ENCODE assay signal across 8 cellular contexts in genomic region chr1:153945795-153946621, GRCh38. TPM values are rescaled to one million over a fixed set of nuclear protein-coding genes. Genes with fewer than 3 reads are reported as not detected.
A peak's percentile ranks its signal among the peaks of the same experiment; 100 is the strongest.
DNase-seq lines count a peak whose midpoint lies in the region; ATAC-seq and TF ChIP-seq lines count a peak whose summit lies in the region.

No MANE protein-coding gene starts in this region.

- CTCF ChIA-PET in activated naive CD4-positive, alpha-beta T cell treated with anti-CD3 and anti-CD28 coated beads for 36 hours (lab: Charles Lee): interaction anchor here (0.6 to 3.4 kb wide), 15 partner anchors 10 to 149 kb away, joined by 3 to 19 read pairs (median 5); partner anchors contain the start of genes CRTC2, GATAD2B, RAB13 and SLC39A1

- H3K27ac Mint-ChIP-seq in activated naive CD4-positive, alpha-beta T cell treated with anti-CD3 and anti-CD28 coated beads for 36 hours: peak overlapping the region; percentile 95

- TF ChIP-seq CTCF in ovary (IDR thresholded peaks at IDR 0.05): no peak
- TF ChIP-seq CTCF in tibial nerve (IDR thresholded peaks at IDR 0.05): no peak

- no peaks in the 10 kb centered on the region for H3K9me3 Mint-ChIP-seq in activated naive CD4-positive, alpha-beta T cell treated with anti-CD3 and anti-CD28 coated beads for 36 hours

- peak; percentile 57 for DNase-seq in COR-L47 (lab: John Stamatoyannopoulos, UW)
- peak; percentile 74 for DNase-seq in activated naive CD4-positive, alpha-beta T cell treated with anti-CD3 and anti-CD28 coated beads for 36 hours
- DNase-seq in glomerular visceral epithelial cell (ENCODE audit: extremely low spot score): peak; percentile 70
- peak; percentile 78 to 86 (median 82) for DNase-seq in ovary
- DNase-seq in tibial nerve (ENCODE audit: low spot score in 2 of 2): peak; percentile 72 to 78

- peak overlapping the region; percentile 95 to 97 for H3K27ac ChIP-seq in ovary
- H3K27ac ChIP-seq in tibial nerve: peak overlapping the region; percentile 91 to 99 (median 96)

- H3K9me3 ChIP-seq in ovary (no peaks in the 10 kb centered on the region), tibial nerve (no peaks in the 10 kb centered on the region)

- H3K4me1 Mint-ChIP-seq in activated naive CD4-positive, alpha-beta T cell treated with anti-CD3 and anti-CD28 coated beads for 36 hours (ENCODE audit: low read depth): peaks cover 21% of the 10 kb centered on the region

- H3K4me3 Mint-ChIP-seq in activated naive CD4-positive, alpha-beta T cell treated with anti-CD3 and anti-CD28 coated beads for 36 hours: peak overlapping the region; percentile 92

- intact Hi-C loops in activated naive CD4-positive, alpha-beta T cell treated with anti-CD3 and anti-CD28 coated beads for 36 hours (cut with micrococcal nuclease): loop anchor here (1.0 to 2.0 kb wide), 9 partner anchors 12 to 435 kb away; partner anchors contain the start of genes CRTC2, ILF2, RAB13 and RPS27
- intact Hi-C loops in ovary (cut with DNase I): loop anchor here in 3 of 4 donors (5.0 to 10.0 kb wide), 3 partner anchors 149 to 271 kb away; partner anchors contain the start of genes ILF2 (in 2 of the 3) and NPR1 (in 2 of the 3)

- H3K36me3 ChIP-seq in ovary (no peaks in the 10 kb centered on the region), tibial nerve (peaks cover 3 to 57% (median 14%) of the 10 kb centered on the region in 3 donors)

- peak overlapping the region; percentile 88 for H3K4me3 ChIP-seq in ovary
- H3K4me3 ChIP-seq in tibial nerve: peak overlapping the region; percentile 65 to 94 (median 82)

- 0 to 1% (median 1%) methylated on average over 53 to 89 of the region's 95 CpGs for WGBS in ovary, 3 donors
- 0% methylated on average over 1 to 23 of the region's 95 CpGs for WGBS in tibial nerve, 2 donors

- H3K27me3 ChIP-seq in ovary: no peaks in the 10 kb centered on the region
- H3K27me3 ChIP-seq in tibial nerve: no peaks in the 10 kb centered on the region

- H3K4me1 ChIP-seq in ovary (ENCODE audit: insufficient read depth) (peaks cover 7% of the 10 kb centered on the region), tibial nerve (peaks cover 0 to 29% (median 14%) of the 10 kb centered on the region in 4 donors)

- TF ChIP-seq EP300 in ovary (IDR thresholded peaks at IDR 0.05) (no peak), tibial nerve (IDR thresholded peaks at IDR 0.05) (peak; percentile 73 to 94)

- peaks cover 32% of the 10 kb centered on the region for H3K36me3 Mint-ChIP-seq in activated naive CD4-positive, alpha-beta T cell treated with anti-CD3 and anti-CD28 coated beads for 36 hours (ENCODE audit: low read depth)

- TF ChIP-seq POLR2A in Raji (IDR thresholded peaks at IDR 0.05; ENCODE audit: insufficient read depth, low read depth, low read length) (peak; percentile 74), ovary (IDR thresholded peaks at IDR 0.05) (peak; percentile 8), tibial nerve (IDR thresholded peaks at IDR 0.05) (peak in 1 of 2 donors; percentile 53)

- H3K27me3 Mint-ChIP-seq in activated naive CD4-positive, alpha-beta T cell treated with anti-CD3 and anti-CD28 coated beads for 36 hours (ENCODE audit: low read depth): no peaks in the 10 kb centered on the region

- peak; percentile 66 for ATAC-seq in GM19452 (IDR thresholded peaks at IDR 0.05; ENCODE audit: unreplicated experiment)
- ATAC-seq in HG03558 (IDR thresholded peaks at IDR 0.05; ENCODE audit: extremely low read depth, unreplicated experiment): peak; percentile 47

RNA-seq across cellular contexts. Expression of gene DENND4B, which starts 0.5 kb away (rescaled TPM):
- total RNA-seq in activated naive CD4-positive, alpha-beta T cell treated with anti-CD3 and anti-CD28 coated beads for 36 hours: 100 to 1,000 TPM; 124 to 130 TPM
- total RNA-seq in ovary: 10 to 100 TPM; 21.3 to 83.1 (median 57.3) TPM
- 10 to 100 TPM; 20.9 to 29.6 TPM for polyA plus RNA-seq in ovary
- total RNA-seq in tibial nerve: 10 to 100 TPM; 42.8 to 78.0 (median 56.7) TPM

RNA-seq across cellular contexts. Expression of gene CRTC2, which starts 12.4 kb away (rescaled TPM):
- total RNA-seq in activated naive CD4-positive, alpha-beta T cell treated with anti-CD3 and anti-CD28 coated beads for 36 hours: 10 to 100 TPM; 72.6 to 83.0 TPM
- 10 to 100 TPM; 19.2 to 52.5 (median 37.9) TPM for total RNA-seq in ovary
- 10 to 100 TPM; 20.3 to 44.6 TPM for polyA plus RNA-seq in ovary
- 10 to 100 TPM; 17.4 to 43.7 (median 23.4) TPM for total RNA-seq in tibial nerve

RNA-seq across cellular contexts. Expression of gene SLC39A1, which starts 17.3 kb away (rescaled TPM):
- 10 to 100 TPM; 51.0 to 52.1 TPM for total RNA-seq in activated naive CD4-positive, alpha-beta T cell treated with anti-CD3 and anti-CD28 coated beads for 36 hours
- total RNA-seq in ovary (10 to 100 TPM; 59.3 to 83.7 (median 67.2) TPM), tibial nerve (100 to 1,000 TPM in 1 of 4 donors, 10 to 100 TPM in 3; 81.0 to 157 (median 92.4) TPM)
- polyA plus RNA-seq in ovary: 100 to 1,000 TPM in 1 of 2 donors, 10 to 100 TPM in 1; 83.6 to 121 TPM

RNA-seq across cellular contexts. Expression of gene CREB3L4, which starts 21.7 kb away (rescaled TPM):
- 1 to 10 TPM; 5.6 to 7.4 TPM for total RNA-seq in activated naive CD4-positive, alpha-beta T cell treated with anti-CD3 and anti-CD28 coated beads for 36 hours
- total RNA-seq in ovary: 10 to 100 TPM; 10.5 to 24.9 (median 14.9) TPM
- 10 to 100 TPM; 17.6 to 27.2 TPM for polyA plus RNA-seq in ovary
- total RNA-seq in tibial nerve: 10 to 100 TPM; 10.2 to 17.5 (median 11.4) TPM

RNA-seq across cellular contexts. Expression of gene GATAD2B, which starts 23.2 kb away (rescaled TPM):
- 10 to 100 TPM; 69.0 to 70.2 TPM for total RNA-seq in activated naive CD4-positive, alpha-beta T cell treated with anti-CD3 and anti-CD28 coated beads for 36 hours
- total RNA-seq in ovary (10 to 100 TPM; 14.1 to 73.0 (median 58.3) TPM), tibial nerve (10 to 100 TPM; 16.8 to 26.5 (median 24.6) TPM)
- 10 to 100 TPM; 11.2 to 22.0 TPM for polyA plus RNA-seq in ovary

Comparison
In these comparisons a context has a peak if more than half of its experiments do, and no peak if none do; other contexts are left out.
1. Peak in every context shown above with its lines: DNase-seq, ATAC-seq, H3K4me3 ChIP-seq and H3K27ac ChIP-seq.